Comparison of ENCODE assay signal across 1 cellular context in genomic region chr22:50525104-50525958, GRCh38.
TF ChIP-seq lines count a peak whose summit lies in the region.

Gene SCO2, minus strand, starts transcription at chr22:50525598. Its CDS starts 1,187 bp downstream, at chr22:50524411.

TF ChIP-seq in HepG2, 621 proteins besides CTCF, POLR2A, EP300 and RAD21 (continued from another document and continues in another):
- TF ChIP-seq ZNF280D (CRISPR knock-in tag; IDR thresholded peaks at IDR 0.05), result no peak
- peak; percentile 53 for TF ChIP-seq XRCC5 (optimal IDR thresholded peaks at IDR 0.05; ENCODE audit: low read length)
- peak; percentile 84 for TF ChIP-seq ZNF343 (CRISPR knock-in tag; IDR thresholded peaks at IDR 0.05)
- TF ChIP-seq NCOR1 (IDR thresholded peaks at IDR 0.05; ENCODE audit: borderline replicate concordance, low read length), result peak; percentile 65; the same call in 1 of the 2 replicates
- peak; percentile 96 for TF ChIP-seq KDM2A (CRISPR knock-in tag; IDR thresholded peaks at IDR 0.05; ENCODE audit: borderline replicate concordance, low read depth)
- no peak for TF ChIP-seq ZNF292 (CRISPR knock-in tag; IDR thresholded peaks at IDR 0.05; ENCODE audit: borderline replicate concordance, low read depth)
- peak; percentile 94 for TF ChIP-seq AGO1 (IDR thresholded peaks at IDR 0.05; ENCODE audit: low read depth, low read length, poor library complexity, severe bottlenecking)
- TF ChIP-seq ZBTB1 (CRISPR knock-in tag; IDR thresholded peaks at IDR 0.05; ENCODE audit: borderline replicate concordance), result 0 out of 2 replicates have a peak, but pooled peaks have one; percentile 63
- TF ChIP-seq SUZ12 (IDR thresholded peaks at IDR 0.05; ENCODE audit: low read depth, low read length), result no peak
- peak; percentile 37; the same call in 1 of the 2 replicates for TF ChIP-seq PCBP1 (IDR thresholded peaks at IDR 0.05; ENCODE audit: borderline replicate concordance, low read depth, low read length)
- no peak for TF ChIP-seq ZBTB8A (CRISPR knock-in tag; IDR thresholded peaks at IDR 0.05; ENCODE audit: borderline replicate concordance, low read depth)
- peak; percentile 93 for TF ChIP-seq ZNF33B (CRISPR knock-in tag; IDR thresholded peaks at IDR 0.05)
- peak; percentile 91 for TF ChIP-seq PATZ1 (CRISPR knock-in tag; IDR thresholded peaks at IDR 0.05)
- TF ChIP-seq DDIT3 (CRISPR knock-in tag; IDR thresholded peaks at IDR 0.05), result no peak
- TF ChIP-seq SP2 (CRISPR knock-in tag; IDR thresholded peaks at IDR 0.05), result no peak
- TF ChIP-seq ZNF691 (CRISPR knock-in tag; IDR thresholded peaks at IDR 0.05; ENCODE audit: borderline replicate concordance, low read depth), result peak; percentile 17; the same call in 1 of the 2 replicates
- peak; percentile 73; the same call in 1 of the 2 replicates for TF ChIP-seq ZNF225 (CRISPR knock-in tag; IDR thresholded peaks at IDR 0.05)
- TF ChIP-seq RELA (CRISPR knock-in tag; IDR thresholded peaks at IDR 0.05), result no peak
- TF ChIP-seq ZGPAT (CRISPR knock-in tag; IDR thresholded peaks at IDR 0.05), result peak; percentile 89
- TF ChIP-seq STAT5B (CRISPR knock-in tag; IDR thresholded peaks at IDR 0.05), result 0 out of 2 replicates have a peak, but pooled peaks have one; percentile 54
- peak; percentile 81 for TF ChIP-seq GABPB1 (CRISPR knock-in tag; IDR thresholded peaks at IDR 0.05)
- no peak for TF ChIP-seq SP1 (IDR thresholded peaks at IDR 0.05)
- peak; percentile 62; the same call in 1 of the 2 replicates for TF ChIP-seq SP1 (CRISPR knock-in tag; IDR thresholded peaks at IDR 0.05)
- no peak for TF ChIP-seq LCORL (IDR thresholded peaks at IDR 0.05)
- peak; percentile 67; the same call in 1 of the 2 replicates for TF ChIP-seq LCORL (CRISPR knock-in tag; IDR thresholded peaks at IDR 0.05)
- TF ChIP-seq ZBTB25 (CRISPR knock-in tag; IDR thresholded peaks at IDR 0.05), result peak; percentile 35; the same call in 1 of the 2 replicates
- TF ChIP-seq POGZ (CRISPR knock-in tag; IDR thresholded peaks at IDR 0.05), result 0 out of 2 replicates have a peak, but pooled peaks have one; percentile 54
- TF ChIP-seq SALL1 (CRISPR knock-in tag; IDR thresholded peaks at IDR 0.05), result peak; percentile 57; the same call in 1 of the 2 replicates
- no peak for TF ChIP-seq HOXA7 (CRISPR knock-in tag; IDR thresholded peaks at IDR 0.05)
- TF ChIP-seq ZC3H4 (CRISPR knock-in tag; IDR thresholded peaks at IDR 0.05; ENCODE audit: borderline replicate concordance), result no peak
- peak; percentile 87; the same call in 1 of the 2 replicates for TF ChIP-seq ZNF776 (CRISPR knock-in tag; IDR thresholded peaks at IDR 0.05)
- TF ChIP-seq TFDP2 (CRISPR knock-in tag; IDR thresholded peaks at IDR 0.05), result peak; percentile 93
- no peak; the same call in 1 of the 2 replicates for TF ChIP-seq ATF5 (CRISPR knock-in tag; IDR thresholded peaks at IDR 0.05; ENCODE audit: low read depth)
- peak; percentile 85; the same call in 1 of the 2 replicates for TF ChIP-seq ZNF558 (CRISPR knock-in tag; IDR thresholded peaks at IDR 0.05; ENCODE audit: borderline replicate concordance)
- TF ChIP-seq SMYD3 (CRISPR knock-in tag; IDR thresholded peaks at IDR 0.05), result no peak
- peak; percentile 56; the same call in 1 of the 2 replicates for TF ChIP-seq MLX (CRISPR knock-in tag; IDR thresholded peaks at IDR 0.05)
- TF ChIP-seq ZFP1 (CRISPR knock-in tag; IDR thresholded peaks at IDR 0.05), result no peak
- TF ChIP-seq ZKSCAN5 (CRISPR knock-in tag; IDR thresholded peaks at IDR 0.05), result no peak
- TF ChIP-seq SOX13 (IDR thresholded peaks at IDR 0.05), result no peak
- peak in 1 of 2 experiments; percentile 31; a peak in 1 of 4 replicates for TF ChIP-seq SOX13 (CRISPR knock-in tag; conservative IDR thresholded peaks at IDR 0.05 in 1 of 2, IDR thresholded peaks at IDR 0.05 in 1 of 2)
- peak; percentile 85 for TF ChIP-seq UBTF (CRISPR knock-in tag; IDR thresholded peaks at IDR 0.05)
- peak; percentile 67 for TF ChIP-seq E2F1 (CRISPR knock-in tag; IDR thresholded peaks at IDR 0.05)
- TF ChIP-seq GMEB1 (CRISPR knock-in tag; IDR thresholded peaks at IDR 0.05; ENCODE audit: borderline replicate concordance), result peak; percentile 59; the same call in 1 of the 2 replicates
- TF ChIP-seq ZNF841 (CRISPR knock-in tag; IDR thresholded peaks at IDR 0.05; ENCODE audit: borderline replicate concordance), result 0 out of 2 replicates have a peak, but pooled peaks have one; percentile 72
- TF ChIP-seq ZMYM4 (CRISPR knock-in tag; IDR thresholded peaks at IDR 0.05), result peak; percentile 63
